In genomic region chr19:54507038-54507717, GRCh38 we compare ENCODE assay signal across 14 cellular contexts. TPM values are rescaled to one million over a fixed set of nuclear protein-coding genes. Genes with fewer than 3 reads are reported as not detected.
"Had no signal": no experiment of that assay in that cellular context is flagged by ENCODE, and none has a peak within 500 bp of the region (broad histone marks: within the 10 kb centered on the region; RNA-seq: fewer than 3 reads in every experiment).

No MANE protein-coding gene starts in this region.

RNA-seq across cellular contexts. Expression of gene LAIR2, which starts 4.5 kb away (rescaled TPM):
- total RNA-seq: activated CD4-positive, alpha-beta memory T cell treated with anti-CD3 and anti-CD28 coated beads for 36 hours; cerebellum; fibroblast of villous mesenchyme; lower leg skin; osteocyte; progenitor cell of endocrine pancreas; sigmoid colon; smooth muscle cell; thyroid gland; urinary bladder; WTC11 had no signal
- polyA plus RNA-seq: heart left ventricle, smooth muscle cell, urinary bladder had no signal

RNA-seq across cellular contexts. Expression of gene CDC42EP5, which starts 34.1 kb away (rescaled TPM):
- total RNA-seq: activated CD4-positive, alpha-beta memory T cell treated with anti-CD3 and anti-CD28 coated beads for 36 hours; activated naive CD8-positive, alpha-beta T cell treated with anti-CD3 and anti-CD28 coated beads, Interleukin-2, amount 10 ng/mL, durations not matched to agents 7 days and 5 days; mononuclear cell had no signal
